In the genomic region with DNA sequence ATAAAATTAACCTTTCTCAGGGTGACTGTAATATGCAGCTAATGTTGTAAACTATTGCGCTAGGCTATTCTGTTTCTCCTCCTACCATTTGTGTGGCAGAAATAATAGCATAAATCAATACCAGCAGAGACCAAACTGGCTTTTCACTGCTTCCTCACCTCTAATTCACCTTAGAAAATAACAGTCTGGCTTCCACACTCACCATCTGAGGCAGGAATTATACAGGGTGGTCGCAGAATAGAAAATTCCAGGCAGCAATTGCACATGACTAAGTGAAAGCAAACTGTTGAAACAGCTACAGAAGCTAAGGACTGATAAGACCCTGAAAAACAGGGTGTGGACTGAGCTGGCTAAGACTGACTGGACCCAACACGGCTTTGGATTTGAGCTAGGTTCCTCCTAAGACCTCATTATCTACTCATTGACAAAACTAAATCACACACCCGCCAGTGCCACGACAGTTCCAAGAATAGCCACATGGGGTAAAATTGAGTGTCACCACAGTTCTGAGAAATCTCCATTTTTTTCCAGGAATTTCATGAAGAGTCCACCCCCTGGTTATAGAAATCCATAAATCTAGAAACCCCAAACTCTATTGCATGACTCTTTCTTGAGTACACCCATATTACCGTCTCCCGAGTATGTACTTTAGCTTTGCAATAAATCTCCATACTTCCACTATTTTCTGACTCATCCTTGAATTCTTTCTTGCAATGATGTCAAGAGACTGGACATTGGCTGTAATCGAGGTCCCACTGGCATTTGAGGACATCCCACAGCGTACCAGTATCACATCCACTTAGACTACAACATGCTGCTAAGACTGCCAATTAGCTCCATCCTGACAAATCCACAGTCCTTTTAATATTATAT, we compare ENCODE assay signal across 1 cellular context.
TF ChIP-seq lines count a peak whose summit lies in the region.

No MANE protein-coding gene starts in this region.

TF ChIP-seq in K562, 482 proteins besides CTCF, POLR2A, EP300 and RAD21 (continued from another document and continues in another):
- TF ChIP-seq, protein P1, sequence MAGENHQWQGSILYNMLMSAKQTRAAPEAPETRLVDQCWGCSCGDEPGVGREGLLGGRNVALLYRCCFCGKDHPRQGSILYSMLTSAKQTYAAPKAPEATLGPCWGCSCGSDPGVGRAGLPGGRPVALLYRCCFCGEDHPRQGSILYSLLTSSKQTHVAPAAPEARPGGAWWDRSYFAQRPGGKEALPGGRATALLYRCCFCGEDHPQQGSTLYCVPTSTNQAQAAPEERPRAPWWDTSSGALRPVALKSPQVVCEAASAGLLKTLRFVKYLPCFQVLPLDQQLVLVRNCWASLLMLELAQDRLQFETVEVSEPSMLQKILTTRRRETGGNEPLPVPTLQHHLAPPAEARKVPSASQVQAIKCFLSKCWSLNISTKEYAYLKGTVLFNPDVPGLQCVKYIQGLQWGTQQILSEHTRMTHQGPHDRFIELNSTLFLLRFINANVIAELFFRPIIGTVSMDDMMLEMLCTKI (IDR thresholded peaks at IDR 0.05; ENCODE audit: partially characterized antibody): no peak
- no peak for TF ChIP-seq SIN3B (IDR thresholded peaks at IDR 0.05; ENCODE audit: low read depth)
- peak; percentile 12; the same call in 1 of the 2 replicates for TF ChIP-seq NFXL1 (CRISPR knock-in tag; IDR thresholded peaks at IDR 0.05)
- no peak for TF ChIP-seq HSF4 (CRISPR knock-in tag; IDR thresholded peaks at IDR 0.05; ENCODE audit: borderline replicate concordance)
- TF ChIP-seq GTF2F1 (IDR thresholded peaks at IDR 0.05; ENCODE audit: low read depth, low read length): no peak
- TF ChIP-seq FIP1L1 (IDR thresholded peaks at IDR 0.05; ENCODE audit: low read depth, low read length, poor library complexity, severe bottlenecking): no peak
- no peak for TF ChIP-seq PHF20 (IDR thresholded peaks at IDR 0.05; ENCODE audit: partially characterized antibody)
- TF ChIP-seq ZNF318 (IDR thresholded peaks at IDR 0.05; ENCODE audit: borderline replicate concordance in 1 of 2, low read depth in 1 of 2): peak in 1 of 2 experiments; percentile 98; a peak in 3 of 4 replicates
- TF ChIP-seq ZFP1 (CRISPR knock-in tag; IDR thresholded peaks at IDR 0.05): no peak
- peak in 1 of 2 experiments; percentile 47; a peak in 1 of 4 replicates for TF ChIP-seq SIX5 (IDR thresholded peaks at IDR 0.05; ENCODE audit: borderline replicate concordance in 1 of 2, insufficient read depth in 1 of 2, low read depth in 1 of 2, low read length in 2 of 2)
- TF ChIP-seq RBM22 (IDR thresholded peaks at IDR 0.05; ENCODE audit: low read depth, low read length, poor library complexity, severe bottlenecking): no peak
- TF ChIP-seq SRSF3 (IDR thresholded peaks at IDR 0.05; ENCODE audit: insufficient read depth, low read length): no peak
- TF ChIP-seq, protein P2, sequence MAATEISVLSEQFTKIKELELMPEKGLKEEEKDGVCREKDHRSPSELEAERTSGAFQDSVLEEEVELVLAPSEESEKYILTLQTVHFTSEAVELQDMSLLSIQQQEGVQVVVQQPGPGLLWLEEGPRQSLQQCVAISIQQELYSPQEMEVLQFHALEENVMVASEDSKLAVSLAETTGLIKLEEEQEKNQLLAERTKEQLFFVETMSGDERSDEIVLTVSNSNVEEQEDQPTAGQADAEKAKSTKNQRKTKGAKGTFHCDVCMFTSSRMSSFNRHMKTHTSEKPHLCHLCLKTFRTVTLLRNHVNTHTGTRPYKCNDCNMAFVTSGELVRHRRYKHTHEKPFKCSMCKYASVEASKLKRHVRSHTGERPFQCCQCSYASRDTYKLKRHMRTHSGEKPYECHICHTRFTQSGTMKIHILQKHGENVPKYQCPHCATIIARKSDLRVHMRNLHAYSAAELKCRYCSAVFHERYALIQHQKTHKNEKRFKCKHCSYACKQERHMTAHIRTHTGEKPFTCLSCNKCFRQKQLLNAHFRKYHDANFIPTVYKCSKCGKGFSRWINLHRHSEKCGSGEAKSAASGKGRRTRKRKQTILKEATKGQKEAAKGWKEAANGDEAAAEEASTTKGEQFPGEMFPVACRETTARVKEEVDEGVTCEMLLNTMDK (IDR thresholded peaks at IDR 0.05; ENCODE audit: borderline replicate concordance, insufficient read depth, low read depth, low read length, poor library complexity, severe bottlenecking): peak; percentile 44
- TF ChIP-seq TEAD2 (tag; IDR thresholded peaks at IDR 0.05): peak; percentile 76; the same call in 1 of the 2 replicates
- TF ChIP-seq BRD9 (IDR thresholded peaks at IDR 0.05; ENCODE audit: low read depth, partially characterized antibody): peak; percentile 90
- TF ChIP-seq CCAR2 (IDR thresholded peaks at IDR 0.05; ENCODE audit: low read depth, low read length): no peak
- TF ChIP-seq CREM (IDR thresholded peaks at IDR 0.05; ENCODE audit: low read depth): peak; percentile 75
- TF ChIP-seq PRDM10 (IDR thresholded peaks at IDR 0.05; ENCODE audit: partially characterized antibody): peak; percentile 52
- no peak for TF ChIP-seq RBM17 (IDR thresholded peaks at IDR 0.05; ENCODE audit: borderline replicate concordance, low read depth, low read length)
- peak; percentile 89 for TF ChIP-seq PML (IDR thresholded peaks at IDR 0.05; ENCODE audit: low read length)
- no peak for TF ChIP-seq MAX (CRISPR knock-in tag; IDR thresholded peaks at IDR 0.05)
- TF ChIP-seq SUPT5H (IDR thresholded peaks at IDR 0.05): peak; percentile 48
- TF ChIP-seq XRCC4 (IDR thresholded peaks at IDR 0.05; ENCODE audit: extremely low read depth, insufficient read depth, insufficient read length): no peak
- no peak for TF ChIP-seq ZBTB34 (CRISPR knock-in tag; IDR thresholded peaks at IDR 0.05)
- TF ChIP-seq CAMTA2 (CRISPR knock-in tag; conservative IDR thresholded peaks at IDR 0.05): no peak
- TF ChIP-seq POLR2B (IDR thresholded peaks at IDR 0.05; ENCODE audit: low read depth, partially characterized antibody): peak; percentile 69
- TF ChIP-seq BCOR (IDR thresholded peaks at IDR 0.05): peak; percentile 85
- TF ChIP-seq, protein P3, sequence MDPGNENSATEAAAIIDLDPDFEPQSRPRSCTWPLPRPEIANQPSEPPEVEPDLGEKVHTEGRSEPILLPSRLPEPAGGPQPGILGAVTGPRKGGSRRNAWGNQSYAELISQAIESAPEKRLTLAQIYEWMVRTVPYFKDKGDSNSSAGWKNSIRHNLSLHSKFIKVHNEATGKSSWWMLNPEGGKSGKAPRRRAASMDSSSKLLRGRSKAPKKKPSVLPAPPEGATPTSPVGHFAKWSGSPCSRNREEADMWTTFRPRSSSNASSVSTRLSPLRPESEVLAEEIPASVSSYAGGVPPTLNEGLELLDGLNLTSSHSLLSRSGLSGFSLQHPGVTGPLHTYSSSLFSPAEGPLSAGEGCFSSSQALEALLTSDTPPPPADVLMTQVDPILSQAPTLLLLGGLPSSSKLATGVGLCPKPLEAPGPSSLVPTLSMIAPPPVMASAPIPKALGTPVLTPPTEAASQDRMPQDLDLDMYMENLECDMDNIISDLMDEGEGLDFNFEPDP (CRISPR knock-in tag; IDR thresholded peaks at IDR 0.05): no peak
- no peak for TF ChIP-seq ILK (tag; IDR thresholded peaks at IDR 0.05; ENCODE audit: borderline replicate concordance, low read depth)
- peak; percentile 99 for TF ChIP-seq HDAC2 (IDR thresholded peaks at IDR 0.05)
- no peak for TF ChIP-seq ZKSCAN1 (IDR thresholded peaks at IDR 0.05; ENCODE audit: low read depth, low read length)
- TF ChIP-seq ZNF395 (CRISPR knock-in tag; IDR thresholded peaks at IDR 0.05): peak; percentile 87
- no peak for TF ChIP-seq SMC3 (conservative IDR thresholded peaks at IDR 0.05; ENCODE audit: insufficient read depth, low read depth, low read length)
- TF ChIP-seq TEAD1 (CRISPR knock-in tag; IDR thresholded peaks at IDR 0.05): peak; percentile 60 to 92
